ENCODE assay signal across 19 cellular contexts in the genomic region with DNA sequence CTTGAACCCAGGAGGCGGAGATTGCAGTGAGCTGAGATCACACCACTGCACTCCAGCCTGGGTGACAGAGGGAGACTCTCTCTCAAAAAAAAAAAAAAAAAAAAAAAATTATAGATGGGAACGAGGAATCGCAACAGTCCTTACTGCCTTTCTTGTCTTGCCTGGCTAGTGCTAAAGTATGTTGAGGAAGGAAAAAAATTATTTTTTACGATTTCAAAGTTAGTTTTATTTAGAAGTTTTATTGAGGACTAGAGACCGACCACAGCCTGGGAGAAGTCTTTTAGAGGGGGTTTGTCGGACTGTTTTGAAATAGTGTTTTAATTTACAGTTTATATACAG. TPM values are rescaled to one million over a fixed set of nuclear protein-coding genes. Genes with fewer than 3 reads are reported as not detected.
DNase-seq lines count a peak whose midpoint lies in the region; ATAC-seq, FAIRE-seq and TF ChIP-seq lines count a peak whose summit lies in the region.
"Had no signal": no experiment of that assay in that cellular context is flagged by ENCODE, and none has a peak within 500 bp of the region (broad histone marks: within the 10 kb centered on the region; RNA-seq: fewer than 3 reads in every experiment).

No MANE protein-coding gene starts in this region.

- peaks cover 14 to 19% of the 10 kb centered on the region in 2 experiments for H3K4me1 ChIP-seq in SK-N-SH (ENCODE audit: control insufficient read depth in 1 of 2, insufficient read depth in 2 of 2, low read depth in 1 of 2, low read length in 1 of 2)
- H3K4me1 ChIP-seq in SJSA1 (replicated peaks), result peaks cover 15% of the 10 kb centered on the region
- H3K4me1 ChIP-seq in keratinocyte (ENCODE audit: control insufficient read depth, extremely low read depth, insufficient read depth, low read length), result peaks cover 28% of the 10 kb centered on the region
- H3K4me1 ChIP-seq in stomach, result peaks cover 0 to 26% (median 5%) of the 10 kb centered on the region in 4 donors
- H3K4me1 ChIP-seq in testis, result no peaks in the 10 kb centered on the region
- H3K4me1 ChIP-seq: HAP-1, uterus had no signal

- H4K20me1 ChIP-seq in SK-N-SH (ENCODE audit: insufficient read depth) (no peaks in the 10 kb centered on the region), keratinocyte (ENCODE audit: control insufficient read depth, extremely low read depth, insufficient read depth, low read length) (no peaks in the 10 kb centered on the region)

- no peak for TF ChIP-seq EP300 in SK-N-SH (IDR thresholded peaks at IDR 0.05; ENCODE audit: borderline replicate concordance in 1 of 2, low read depth in 1 of 2, low read length in 1 of 2)
- no peak for TF ChIP-seq EP300 in stomach (IDR thresholded peaks at IDR 0.05)

- peaks cover 30% of the 10 kb centered on the region for H3F3A ChIP-seq in SK-N-SH (replicated peaks; ENCODE audit: insufficient read depth)

- H2AFZ ChIP-seq in SK-N-SH (ENCODE audit: low read depth) (peak overlapping the region; percentile 86), keratinocyte (ENCODE audit: control insufficient read depth, low read length) (no peak overlapping the region)

- H3K9me3 ChIP-seq in SK-N-SH (no peaks in the 10 kb centered on the region), SJSA1 (replicated peaks) (no peaks in the 10 kb centered on the region), keratinocyte (ENCODE audit: control insufficient read depth, low read depth, low read length) (no peaks in the 10 kb centered on the region), stomach (no peaks in the 10 kb centered on the region), testis (no peaks in the 10 kb centered on the region)
- H3K9me3 ChIP-seq: HAP-1, mucosa of descending colon, uterus had no signal

- no peak for TF ChIP-seq CTCF in SK-N-SH (IDR thresholded peaks at IDR 0.05)
- no peak for TF ChIP-seq CTCF in keratinocyte (optimal IDR thresholded peaks at IDR 0.05 in 1 of 3, IDR thresholded peaks at IDR 0.05 in 1 of 3, conservative IDR thresholded peaks at IDR 0.05 in 1 of 3; ENCODE audit: extremely low read depth in 1 of 3, insufficient read depth in 2 of 3, low read length in 3 of 3)
- no peak for TF ChIP-seq CTCF in stomach (IDR thresholded peaks at IDR 0.05)
- no peak for TF ChIP-seq CTCF in testis (IDR thresholded peaks at IDR 0.05)

- POLR2A ChIA-PET in SK-N-SH (lab: Yijun Ruan, JAX), result interaction anchor here (0.6 kb wide), 1 partner anchor 125 kb away, joined by 3 read pairs; no protein-coding TSS in a partner anchor

- FAIRE-seq in keratinocyte (lab: Jason Lieb, UNC), result no peak
- FAIRE-seq: GM12892 had no signal

- H3K27ac ChIP-seq in SK-N-SH (ENCODE audit: low read depth in 2 of 2, low read length in 1 of 2) (peak overlapping the region; percentile 85 to 89; a peak in 3 of 4 replicates), SJSA1 (peak overlapping the region; percentile 74), keratinocyte (ENCODE audit: control insufficient read depth, insufficient read depth, low read length) (peak overlapping the region; percentile 66), stomach (peak overlapping the region in 4 of 5 donors; percentile 52 to 82 (median 68)), testis (no peak overlapping the region)

- H3K79me2 ChIP-seq in SK-N-SH (ENCODE audit: insufficient read depth) (no peaks in the 10 kb centered on the region), keratinocyte (ENCODE audit: control insufficient read depth, insufficient read depth, low read length) (no peaks in the 10 kb centered on the region)

- peak overlapping the region; percentile 77 for H3K4me2 ChIP-seq in SK-N-SH
- H3K4me2 ChIP-seq in keratinocyte (ENCODE audit: control insufficient read depth, extremely low read depth, insufficient read depth, low read depth, low read length), result no peak overlapping the region

- 85% methylated on average over 6 of the region's 6 CpGs for WGBS in SK-N-SH (ENCODE audit: low lambda C conversion rate)
- WGBS in stomach, 5 donors, result 84 to 94% (median 90%) methylated on average over 6 of the region's 6 CpGs
- WGBS in testis, 2 donors, result 68 to 75% methylated on average over 6 of the region's 6 CpGs

- no peak for ATAC-seq in SK-N-SH treated with all-trans-retinoic acid at 6 μM for 48 hours

- H3K9me2 ChIP-seq in SK-N-SH, result no peaks in the 10 kb centered on the region

- intact Hi-C loops in stomach (cut with DNase I; ENCODE audit: low total_unique reads), result no loop called here
- intact Hi-C loops in testis (cut with DNase I; ENCODE audit: low total_unique reads), result no loop called here

- H3K36me3 ChIP-seq in SK-N-SH (replicated peaks in 1 of 2; ENCODE audit: control insufficient read depth in 1 of 2, insufficient read depth in 2 of 2, low read length in 1 of 2) (no peaks in the 10 kb centered on the region), SJSA1 (no peaks in the 10 kb centered on the region), keratinocyte (ENCODE audit: control insufficient read depth in 2 of 2, extremely low read depth in 1 of 2, insufficient read depth in 2 of 2, low read length in 2 of 2) (no peaks in the 10 kb centered on the region), stomach (no peaks in the 10 kb centered on the region), testis (ENCODE audit: low read depth, missing control alignments) (no peaks in the 10 kb centered on the region)
- H3K36me3 ChIP-seq: HAP-1, uterus had no signal

- DNase-seq in SK-N-SH (no peak), SJSA1 (ENCODE audit: low read depth in 1 of 2, low spot score in 2 of 2) (peak in 1 of 2 experiments; percentile 29), keratinocyte (ENCODE audit: low read depth, low spot score) (no peak), stomach (no peak), T1000 (lab: John Stamatoyannopoulos, UW) (no peak), testis (no peak), NCI-H82 treated with DMSO at 0.1 percent for 48 hours (lab: John Stamatoyannopoulos, UW; ENCODE audit: unreplicated experiment) (no peak)
- DNase-seq: activated effector memory CD4-positive, alpha-beta T cell treated with Interleukin-2 at 50 U/mL for 16 hours; effector CD8-positive, alpha-beta T cell; NCI-H187; NCI-H526 had no signal

- TF ChIP-seq RAD21 in SK-N-SH (IDR thresholded peaks at IDR 0.05; ENCODE audit: low read length), result no peak

- TF ChIP-seq POLR2A in stomach (IDR thresholded peaks at IDR 0.05), result no peak
- no peak for TF ChIP-seq POLR2A in testis (IDR thresholded peaks at IDR 0.05)

- no peaks in the 10 kb centered on the region for H3K27me3 ChIP-seq in SK-N-SH (ENCODE audit: insufficient read depth)
- no peaks in the 10 kb centered on the region for H3K27me3 ChIP-seq in SJSA1 (replicated peaks)
- H3K27me3 ChIP-seq in keratinocyte (ENCODE audit: control insufficient read depth, extremely low read depth, insufficient read depth, low read length), result no peaks in the 10 kb centered on the region
- no peaks in the 10 kb centered on the region for H3K27me3 ChIP-seq in stomach
- no peaks in the 10 kb centered on the region for H3K27me3 ChIP-seq in testis
- H3K27me3 ChIP-seq: uterus had no signal

- CTCF ChIA-PET in SK-N-SH (lab: Yijun Ruan, JAX), result interaction anchor here (1.3 kb wide), 1 partner anchor 9 kb away, joined by 4 read pairs; no protein-coding TSS in a partner anchor

- H3K4me3 ChIP-seq in SK-N-SH (ENCODE audit: low read depth in 2 of 2, low read length in 1 of 2), result no peak overlapping the region
- no peak overlapping the region for H3K4me3 ChIP-seq in SJSA1
- H3K4me3 ChIP-seq in keratinocyte (ENCODE audit: control insufficient read depth in 2 of 3, extremely low read depth in 1 of 3, insufficient read depth in 2 of 3, low read depth in 1 of 3, low read length in 3 of 3), result no peak overlapping the region
- no peak overlapping the region for H3K4me3 ChIP-seq in stomach
- H3K4me3 ChIP-seq in testis, result no peak overlapping the region
- H3K4me3 ChIP-seq: HAP-1, mucosa of descending colon, uterus had no signal

- peak overlapping the region; percentile 43; the same call in 1 of the 2 replicates for H3K9ac ChIP-seq in SK-N-SH
- peak overlapping the region; percentile 37 for H3K9ac ChIP-seq in keratinocyte (ENCODE audit: control insufficient read depth, extremely low read depth, insufficient read depth, low read length)

- dilution Hi-C loops in keratinocyte (cut with MboI; ENCODE audit: extremely low pct_ligation_motif_present, low sequenced_read_pairs), result no loop called here

- no peaks in the 10 kb centered on the region for H3K9me1 ChIP-seq in keratinocyte (ENCODE audit: control insufficient read depth, extremely low read depth, insufficient read depth, low read length)

TF ChIP-seq in SK-N-SH, 30 proteins besides CTCF, POLR2A, EP300 and RAD21 (continues in another document):
- TF ChIP-seq ELF1 (IDR thresholded peaks at IDR 0.05) (no peak), FOXJ3 (CRISPR knock-in tag; IDR thresholded peaks at IDR 0.05) (no peak), NRF1 (IDR thresholded peaks at IDR 0.05; ENCODE audit: low read depth, low read length) (no peak), FOSL2 (IDR thresholded peaks at IDR 0.05; ENCODE audit: borderline replicate concordance, low read depth) (no peak), EZH2phosphoT487 (IDR thresholded peaks at IDR 0.05; ENCODE audit: borderline replicate concordance, low read depth) (no peak), GABPA (IDR thresholded peaks at IDR 0.05; ENCODE audit: low read depth) (no peak)

TF ChIP-seq in SK-N-SH treated with all-trans-retinoic acid at 6 μM for 48 hours, 23 proteins besides CTCF, POLR2A, EP300 and RAD21 (continues in another document):
- TF ChIP-seq TCF4 (CRISPR knock-in tag; IDR thresholded peaks at IDR 0.05; ENCODE audit: borderline replicate concordance), result no peak
- no peak for TF ChIP-seq ISL1 (CRISPR knock-in tag; IDR thresholded peaks at IDR 0.05)
- TF ChIP-seq SNAI2 (CRISPR knock-in tag; IDR thresholded peaks at IDR 0.05), result no peak
- no peak for TF ChIP-seq ZFP3 (CRISPR knock-in tag; IDR thresholded peaks at IDR 0.05)

RNA-seq across cellular contexts. Expression of a gene that starts 15.8 kb away (rescaled TPM):
- polyA plus RNA-seq in SK-N-SH (2012; rRNA removed) (not detected in 2 replicates), keratinocyte (0.16 to 0.46 TPM (median 0.31 TPM) in 3 replicates), stomach (under 1 TPM in 1 of 3 donors, not detected in 2; 0.03 TPM), testis (ENCODE audit: insufficient read depth, low read depth, low replicate concordance) (93.1 TPM)
- polyA plus RNA-seq in SK-N-SH (2012; cell fraction: cytosol; rRNA removed), result under 0.01 TPM in 1 of 2 replicates, not detected in the other
- not detected in 2 replicates for polyA plus RNA-seq in SK-N-SH (2012; cell fraction: nucleus; rRNA removed)
- total RNA-seq in SJSA1 (2014; rRNA removed; shearing (Covaris generic)), result not detected in 2 replicates
- polyA plus RNA-seq in keratinocyte (2011; ENCODE audit: low read depth), result 0.56 TPM
- 0.05 and 0.27 TPM in 2 replicates for polyA plus RNA-seq in keratinocyte (2011; cell fraction: cytosol; rRNA removed)
- polyA plus RNA-seq in keratinocyte (2011; cell fraction: nucleus; rRNA removed), result 0.66 and 0.73 TPM in 2 replicates
- 0.63 and 1.1 TPM in 2 replicates for polyA plus RNA-seq in keratinocyte (2012; ENCODE audit: low replicate concordance)
- 0.36 to 0.99 TPM (median 0.39 TPM) in 3 replicates for polyA minus RNA-seq in keratinocyte
- polyA minus RNA-seq in keratinocyte (2011; cell fraction: cytosol; rRNA and poly(A)+ RNA removed), result not detected
- 0.42 and 1.7 TPM in 2 replicates for polyA minus RNA-seq in keratinocyte (2011; cell fraction: nucleus; rRNA and poly(A)+ RNA removed)
- total RNA-seq in stomach (1 to 10 TPM in 1 of 5 donors, under 1 TPM in 1, not detected in 3; 0.45 to 2.4 TPM), testis (10 to 100 TPM; 38.5 to 57.6 TPM)
- total RNA-seq: G401, progenitor cell of endocrine pancreas had no signal
- polyA plus RNA-seq: CD8-positive, alpha-beta memory T cell had no signal

Comparison
In these comparisons a context has a peak if more than half of its experiments do, and no peak if none do; other contexts are left out.
1. H3K27ac ChIP-seq: peak in SK-N-SH (2 of 2), SJSA1 (single experiment), keratinocyte (single experiment) and stomach (4 of 5); none in testis (0 of 2).
2. RNA of a gene that starts 15.8 kb away (polyA plus RNA-seq): 93.1 TPM in testis (single experiment); 0.05 to 1.1 TPM in keratinocyte, under 0.01 TPM in SK-N-SH and 0.03 TPM in stomach; every median in the first group is over 10 times any median in the second.